In genomic region chr13:36512771-36513170, GRCh38 we compare ENCODE assay signal across 27 cellular contexts.
"Had no signal": no experiment of that assay in that cellular context is flagged by ENCODE, and none has a peak within 500 bp of the region (broad histone marks: within the 10 kb centered on the region; RNA-seq: fewer than 3 reads in every experiment).

No MANE protein-coding gene starts in this region.

- H3K4me1 ChIP-seq: adrenal gland, body of pancreas, esophagus muscularis mucosa, gastroesophageal sphincter had no signal

- H3K36me3 ChIP-seq: adrenal gland, esophagus muscularis mucosa, gastroesophageal sphincter had no signal

- H3K27me3 ChIP-seq: adrenal gland, body of pancreas, esophagus muscularis mucosa had no signal

- ATAC-seq: activated CD8-positive, alpha-beta memory T cell treated with anti-CD3 and anti-CD28 coated beads, Interleukin-2, amount 10 ng/mL, durations not matched to agents 7 days and 5 days; activated CD8-positive, alpha-beta T cell treated with anti-CD3 and anti-CD28 coated beads, Interleukin-2, amount 10 ng/mL, durations not matched to agents 7 days and 5 days; activated naive CD8-positive, alpha-beta T cell treated with anti-CD3 and anti-CD28 coated beads, Interleukin-2, amount 50 U/mL, for 24 hours; body of pancreas; effector memory CD8-positive, alpha-beta T cell; gastroesophageal sphincter; WTC11 had no signal

- DNase-seq: activated CD4-positive, alpha-beta memory T cell treated with anti-CD3 and anti-CD28 coated beads for 36 hours; activated CD4-positive, alpha-beta T cell treated with anti-CD3 and anti-CD28 coated beads for 48 hours; activated CD8-positive, alpha-beta memory T cell treated with anti-CD3 and anti-CD28 coated beads, Interleukin-2, amount 10 ng/mL, durations not matched to agents 7 days and 5 days; activated CD8-positive, alpha-beta memory T cell treated with anti-CD3 and anti-CD28 coated beads, Interleukin-2, amount 50 U/mL, for 4 hours; activated CD8-positive, alpha-beta T cell treated with anti-CD3 and anti-CD28 coated beads, Interleukin-2, amount 10 ng/mL, durations not matched to agents 7 days and 5 days; activated effector memory CD4-positive, alpha-beta T cell treated with anti-CD3 and anti-CD28 coated beads, Interleukin-2, amount 50 U/mL, for 16 hours; activated naive CD4-positive, alpha-beta T cell treated with anti-CD3 and anti-CD28 coated beads for 36 hours; activated naive CD8-positive, alpha-beta T cell treated with anti-CD3 and anti-CD28 coated beads for 36 hours; activated naive CD8-positive, alpha-beta T cell treated with anti-CD3 and anti-CD28 coated beads, Interleukin-2, amount 50 U/mL, for 24 hours; activated T-cell treated with anti-CD3 and anti-CD28 coated beads, Interleukin-2, amount 50 U/mL, for 1 hour; activated T-cell treated with anti-CD3 and anti-CD28 coated beads, Interleukin-2, amount 50 U/mL, for 48 hours; adrenal gland; amygdala; aorta; body of pancreas; caudate nucleus; cortex of kidney; effector CD4-positive, alpha-beta T cell; effector memory CD8-positive, alpha-beta T cell; erythroblast; foreskin melanocyte; head of caudate nucleus; T-helper 2 cell had no signal

- H3K27ac ChIP-seq: adrenal gland, body of pancreas, esophagus muscularis mucosa, gastroesophageal sphincter, VCaP had no signal

- H3K4me3 ChIP-seq: adrenal gland, body of pancreas, esophagus muscularis mucosa, gastroesophageal sphincter had no signal

- H3K9me3 ChIP-seq: adrenal gland, body of pancreas, esophagus muscularis mucosa, gastroesophageal sphincter had no signal
